In the genomic region with DNA sequence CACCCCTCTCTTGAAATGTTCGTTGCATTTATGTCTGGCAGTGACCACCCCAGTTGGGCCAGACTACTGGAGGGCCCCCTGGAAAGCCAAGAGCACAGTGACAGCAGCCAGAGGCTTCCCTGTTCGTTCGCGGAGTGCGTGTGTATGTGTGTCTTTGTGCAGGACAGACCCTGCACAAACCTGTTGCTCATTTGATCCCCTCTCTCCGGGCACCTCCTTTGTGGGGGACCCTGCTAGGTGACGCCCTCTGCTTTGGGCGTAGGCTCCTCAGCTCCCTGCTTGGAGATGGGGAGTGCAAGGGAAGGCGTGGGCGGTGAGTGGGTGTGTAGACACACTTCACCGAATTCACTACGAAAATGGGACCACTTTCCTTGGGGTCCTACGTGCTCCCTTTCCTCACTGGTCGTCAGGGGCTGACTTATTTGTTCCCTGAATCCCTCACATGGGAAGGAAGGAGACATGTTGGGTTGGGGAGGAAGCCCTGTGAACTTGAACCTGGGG, we compare ENCODE assay signal across 1 cellular context.
TF ChIP-seq lines count a peak whose summit lies in the region.

No MANE protein-coding gene starts in this region.

TF ChIP-seq in neural cell, 6 proteins besides CTCF, POLR2A, EP300 and RAD21:
- TF ChIP-seq EZH2 (IDR thresholded peaks at IDR 0.05; ENCODE audit: borderline replicate concordance, insufficient read depth, low read length, poor library complexity, severe bottlenecking), result no peak
- no peak for TF ChIP-seq SMC3 (conservative IDR thresholded peaks at IDR 0.05; ENCODE audit: poor library complexity)
- TF ChIP-seq MXI1 (conservative IDR thresholded peaks at IDR 0.05; ENCODE audit: poor library complexity, severe bottlenecking), result no peak
- TF ChIP-seq, protein P1, sequence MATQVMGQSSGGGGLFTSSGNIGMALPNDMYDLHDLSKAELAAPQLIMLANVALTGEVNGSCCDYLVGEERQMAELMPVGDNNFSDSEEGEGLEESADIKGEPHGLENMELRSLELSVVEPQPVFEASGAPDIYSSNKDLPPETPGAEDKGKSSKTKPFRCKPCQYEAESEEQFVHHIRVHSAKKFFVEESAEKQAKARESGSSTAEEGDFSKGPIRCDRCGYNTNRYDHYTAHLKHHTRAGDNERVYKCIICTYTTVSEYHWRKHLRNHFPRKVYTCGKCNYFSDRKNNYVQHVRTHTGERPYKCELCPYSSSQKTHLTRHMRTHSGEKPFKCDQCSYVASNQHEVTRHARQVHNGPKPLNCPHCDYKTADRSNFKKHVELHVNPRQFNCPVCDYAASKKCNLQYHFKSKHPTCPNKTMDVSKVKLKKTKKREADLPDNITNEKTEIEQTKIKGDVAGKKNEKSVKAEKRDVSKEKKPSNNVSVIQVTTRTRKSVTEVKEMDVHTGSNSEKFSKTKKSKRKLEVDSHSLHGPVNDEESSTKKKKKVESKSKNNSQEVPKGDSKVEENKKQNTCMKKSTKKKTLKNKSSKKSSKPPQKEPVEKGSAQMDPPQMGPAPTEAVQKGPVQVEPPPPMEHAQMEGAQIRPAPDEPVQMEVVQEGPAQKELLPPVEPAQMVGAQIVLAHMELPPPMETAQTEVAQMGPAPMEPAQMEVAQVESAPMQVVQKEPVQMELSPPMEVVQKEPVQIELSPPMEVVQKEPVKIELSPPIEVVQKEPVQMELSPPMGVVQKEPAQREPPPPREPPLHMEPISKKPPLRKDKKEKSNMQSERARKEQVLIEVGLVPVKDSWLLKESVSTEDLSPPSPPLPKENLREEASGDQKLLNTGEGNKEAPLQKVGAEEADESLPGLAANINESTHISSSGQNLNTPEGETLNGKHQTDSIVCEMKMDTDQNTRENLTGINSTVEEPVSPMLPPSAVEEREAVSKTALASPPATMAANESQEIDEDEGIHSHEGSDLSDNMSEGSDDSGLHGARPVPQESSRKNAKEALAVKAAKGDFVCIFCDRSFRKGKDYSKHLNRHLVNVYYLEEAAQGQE (IDR thresholded peaks at IDR 0.05; ENCODE audit: borderline replicate concordance), result no peak
- TF ChIP-seq TAF1 (IDR thresholded peaks at IDR 0.05; ENCODE audit: low read depth), result no peak
- TF ChIP-seq POLR2AphosphoS5 (IDR thresholded peaks at IDR 0.05), result no peak
